In the genomic region with DNA sequence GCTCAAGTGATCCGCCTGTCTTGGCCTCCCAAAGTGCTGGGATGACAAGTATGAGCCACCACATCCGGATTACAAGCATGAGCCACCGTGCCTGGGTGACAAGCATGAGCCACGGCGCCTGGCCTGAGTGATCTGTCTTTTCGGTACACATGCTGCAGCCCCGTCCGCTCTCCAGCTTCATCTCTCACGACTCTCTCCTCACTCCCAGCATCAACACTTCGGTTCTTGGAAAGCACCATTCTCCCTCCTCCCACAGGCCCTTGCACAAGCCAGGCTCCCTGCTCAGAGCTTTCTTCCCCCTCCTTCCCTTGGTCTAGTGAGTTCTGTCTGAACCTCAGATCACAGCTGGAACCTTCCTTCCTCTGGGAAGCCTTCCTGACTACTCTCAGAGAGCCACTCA, we compare ENCODE assay signal across 18 cellular contexts. TPM values are rescaled to one million over a fixed set of nuclear protein-coding genes. Genes with fewer than 3 reads are reported as not detected.
A peak's percentile ranks its signal among the peaks of the same experiment; 100 is the strongest.
DNase-seq lines count a peak whose midpoint lies in the region; ATAC-seq and TF ChIP-seq lines count a peak whose summit lies in the region.
"Had no signal": no experiment of that assay in that cellular context is flagged by ENCODE, and none has a peak within 500 bp of the region (broad histone marks: within the 10 kb centered on the region; RNA-seq: fewer than 3 reads in every experiment).

No MANE protein-coding gene starts in this region.

- H3K27me3 ChIP-seq in neural progenitor cell, result no peaks in the 10 kb centered on the region
- H3K27me3 ChIP-seq in suprapubic skin, result no peaks in the 10 kb centered on the region

- peak; percentile 7 for DNase-seq in CD1c-positive myeloid dendritic cell (ENCODE audit: extremely low spot score)
- DNase-seq in T-helper 17 cell, result no peak
- no peak for DNase-seq in neural progenitor cell (ENCODE audit: low spot score)
- DNase-seq in suprapubic skin (ENCODE audit: low spot score in 2 of 2), result peak; percentile 39 to 75
- no peak for DNase-seq in stimulated activated CD4-positive, alpha-beta T cell treated with anti-CD3 and anti-CD28 coated beads, Interleukin-2, amount 100 ng/mL, for 48 hours
- DNase-seq: Caco-2; CD4-positive, alpha-beta T cell; KBM-7; NCI-H1694 treated with DMSO at 0.1 percent for 48 hours; NCI-H510A treated with DMSO at 0.1 percent for 48 hours; NCI-H82; PC-3; RPMI8226; SIG-M5 had no signal

- H3K4me3 Mint-ChIP-seq in T-helper 17 cell, result no peak overlapping the region
- H3K4me3 Mint-ChIP-seq in neural progenitor cell, result peak overlapping the region; percentile 22
- H3K4me3 Mint-ChIP-seq: CD4-positive, alpha-beta T cell had no signal

- peaks cover 2% of the 10 kb centered on the region for H3K4me1 Mint-ChIP-seq in T-helper 17 cell
- peaks cover 12% of the 10 kb centered on the region for H3K4me1 Mint-ChIP-seq in neural progenitor cell

- H3K27me3 Mint-ChIP-seq in T-helper 17 cell, result peaks cover 16% of the 10 kb centered on the region
- peaks cover 14% of the 10 kb centered on the region for H3K27me3 Mint-ChIP-seq in neural progenitor cell (ENCODE audit: insufficient read depth, low read depth)

- peaks cover 5% of the 10 kb centered on the region for H3F3A ChIP-seq in neural progenitor cell (ENCODE audit: low read depth)

- no peaks in the 10 kb centered on the region for H3K4me1 ChIP-seq in neural progenitor cell
- H3K4me1 ChIP-seq in suprapubic skin, result no peaks in the 10 kb centered on the region
- H3K4me1 ChIP-seq: Caco-2 had no signal

- WGBS in suprapubic skin, result 84% methylated on average over 10 of the region's 10 CpGs

- H2AFZ ChIP-seq in neural progenitor cell (replicated peaks), result no peak overlapping the region

- no peak overlapping the region for H3K4me2 ChIP-seq in neural progenitor cell

- H3K27ac ChIP-seq in neural progenitor cell (no peak overlapping the region), suprapubic skin (no peak overlapping the region)

- no peaks in the 10 kb centered on the region for H4K20me1 ChIP-seq in neural progenitor cell (ENCODE audit: low read depth)

- no peak for TF ChIP-seq EP300 in suprapubic skin (IDR thresholded peaks at IDR 0.05)

- no peak for ATAC-seq in T-helper 17 cell
- ATAC-seq in HG03108 (IDR thresholded peaks at IDR 0.05; ENCODE audit: unreplicated experiment), result no peak
- no peak for ATAC-seq in HG03457 (IDR thresholded peaks at IDR 0.05; ENCODE audit: unreplicated experiment)
- ATAC-seq: HepG2, PC-3, SK-N-SH treated with all-trans-retinoic acid at 6 μM for 48 hours had no signal

- peak overlapping the region; percentile 68 for H3K27ac Mint-ChIP-seq in T-helper 17 cell
- peak overlapping the region; percentile 69 for H3K27ac Mint-ChIP-seq in neural progenitor cell
- H3K27ac Mint-ChIP-seq: CD4-positive, alpha-beta T cell had no signal

- H3K4me3 ChIP-seq in neural progenitor cell, result no peak overlapping the region
- no peak overlapping the region for H3K4me3 ChIP-seq in suprapubic skin

- H3K36me3 Mint-ChIP-seq in T-helper 17 cell (ENCODE audit: low read depth), result peaks cover 3% of the 10 kb centered on the region
- peaks cover 5% of the 10 kb centered on the region for H3K36me3 Mint-ChIP-seq in neural progenitor cell

- H3K36me3 ChIP-seq in neural progenitor cell, result no peaks in the 10 kb centered on the region
- no peaks in the 10 kb centered on the region for H3K36me3 ChIP-seq in suprapubic skin

- TF ChIP-seq POLR2A in suprapubic skin (IDR thresholded peaks at IDR 0.05), result no peak

- H3K79me2 ChIP-seq in neural progenitor cell (ENCODE audit: low read depth), result no peaks in the 10 kb centered on the region

- H3K9me3 Mint-ChIP-seq in neural progenitor cell, result peaks cover 10% of the 10 kb centered on the region
- H3K9me3 Mint-ChIP-seq: CD4-positive, alpha-beta T cell had no signal

- TF ChIP-seq CTCF in neural progenitor cell (IDR thresholded peaks at IDR 0.05), result no peak
- TF ChIP-seq CTCF in suprapubic skin (IDR thresholded peaks at IDR 0.05), result no peak

- H3K9ac ChIP-seq in neural progenitor cell, result no peak overlapping the region

- H3K9me3 ChIP-seq in T-helper 17 cell (ENCODE audit: control insufficient read depth, low read length, poor library complexity, severe bottlenecking), result no peaks in the 10 kb centered on the region
- no peaks in the 10 kb centered on the region for H3K9me3 ChIP-seq in neural progenitor cell (ENCODE audit: low read depth)
- H3K9me3 ChIP-seq in suprapubic skin, result no peaks in the 10 kb centered on the region
- H3K9me3 ChIP-seq: Caco-2 had no signal

RNA-seq across cellular contexts. Expression of gene NCBP3, which starts 6.5 kb away (rescaled TPM):
- 10 to 100 TPM; 37.0 to 42.9 TPM for total RNA-seq in T-helper 17 cell
- total RNA-seq in neural progenitor cell (ENCODE audit: low replicate concordance), result 55.7 and 72.4 TPM in 2 replicates
- total RNA-seq in suprapubic skin, result 10 to 100 TPM; 15.4 to 41.8 (median 26.1) TPM

RNA-seq across cellular contexts. Expression of gene CAMKK1, which starts 40.3 kb away (rescaled TPM):
- total RNA-seq in T-helper 17 cell (1 to 10 TPM; 5.8 to 5.9 TPM), neural progenitor cell (ENCODE audit: low replicate concordance) (2.9 and 6.4 TPM in 2 replicates), suprapubic skin (10 to 100 TPM; 10.8 to 17.3 (median 12.9) TPM)

RNA-seq across cellular contexts. Expression of gene ITGAE, which starts 51.6 kb away (rescaled TPM):
- total RNA-seq in T-helper 17 cell (10 to 100 TPM; 10.2 to 14.3 TPM), neural progenitor cell (ENCODE audit: low replicate concordance) (33.7 and 47.5 TPM in 2 replicates), suprapubic skin (10 to 100 TPM; 14.0 to 20.7 (median 14.4) TPM)

Comparison
In these comparisons a context has a peak if more than half of its experiments do, and no peak if none do; other contexts are left out.
1. DNase-seq: peak in CD1c-positive myeloid dendritic cell (single experiment) and suprapubic skin (2 of 2); none in T-helper 17 cell (0 of 3), neural progenitor cell (single experiment) and stimulated activated CD4-positive, alpha-beta T cell treated with anti-CD3 and anti-CD28 coated beads, Interleukin-2, amount 100 ng/mL, for 48 hours (0 of 2).